In genomic region chr18:74525741-74526140, GRCh38 we compare ENCODE assay signal across 17 cellular contexts. TPM values are rescaled to one million over a fixed set of nuclear protein-coding genes. Genes with fewer than 3 reads are reported as not detected.
"Had no signal": no experiment of that assay in that cellular context is flagged by ENCODE, and none has a peak within 500 bp of the region (broad histone marks: within the 10 kb centered on the region; RNA-seq: fewer than 3 reads in every experiment).

No MANE protein-coding gene starts in this region.

- H3K36me3 ChIP-seq: neural progenitor cell had no signal

- H3K4me3 ChIP-seq: gastroesophageal sphincter, left ventricle myocardium inferior, neural progenitor cell had no signal

- H3K27me3 ChIP-seq: gastroesophageal sphincter, neural progenitor cell had no signal

- H3K27ac ChIP-seq: epithelial cell of prostate, gastroesophageal sphincter, left ventricle myocardium inferior, neural progenitor cell, parathyroid adenoma had no signal

- DNase-seq: activated CD4-positive, alpha-beta T cell treated with anti-CD3 and anti-CD28 coated beads, Interleukin-2, amount 10 ng/mL, durations not matched to agents 24 days and 14 days; activated CD8-positive, alpha-beta memory T cell treated with anti-CD3 and anti-CD28 coated beads for 24 hours; activated naive CD4-positive, alpha-beta T cell treated with anti-CD3 and anti-CD28 coated beads for 36 hours; caudate nucleus; cortex of kidney; effector memory CD4-positive, alpha-beta T cell; hippocampal formation; left ventricle myocardium inferior; mesenchymal stem cell; stimulated activated CD4-positive, alpha-beta T cell treated with anti-CD3 and anti-CD28 coated beads, Interleukin-1b, Interleukin-23, amount 100 ng/mL, for 48 hours; stimulated activated naive B cell treated with anti-CD40 and anti-IgM and Interleukin-4, amounts not matched to agents 10 μg/mL and 1 μg/mL and 100 μg/mL, for 72 hours; substantia nigra; T-helper 17 cell had no signal

- H3K9me3 ChIP-seq: gastroesophageal sphincter, left ventricle myocardium inferior had no signal

- H3K4me1 ChIP-seq: gastroesophageal sphincter, neural progenitor cell, parathyroid adenoma had no signal

RNA-seq across cellular contexts. Expression of gene CNDP1, which starts 8.6 kb away (rescaled TPM):
- total RNA-seq: activated CD4-positive, alpha-beta T cell treated with anti-CD3 and anti-CD28 coated beads, Interleukin-2, amount 10 ng/mL, durations not matched to agents 24 days and 14 days; activated naive CD4-positive, alpha-beta T cell treated with anti-CD3 and anti-CD28 coated beads for 36 hours; left ventricle myocardium inferior had no signal
